In genomic region chr1:10516925-10517676, GRCh38 we compare ENCODE assay signal across 13 cellular contexts. TPM values are rescaled to one million over a fixed set of nuclear protein-coding genes. Genes with fewer than 3 reads are reported as not detected.
DNase-seq lines count a peak whose midpoint lies in the region; ATAC-seq and TF ChIP-seq lines count a peak whose summit lies in the region.
"Had no signal": no experiment of that assay in that cellular context is flagged by ENCODE, and none has a peak within 500 bp of the region (broad histone marks: within the 10 kb centered on the region; RNA-seq: fewer than 3 reads in every experiment).

No MANE protein-coding gene starts in this region.

- 49% methylated on average over 8 of the region's 8 CpGs for WGBS in suprapubic skin

- DNase-seq in NCI-H510A treated with DMSO at 0.1 percent for 48 hours (lab: John Stamatoyannopoulos, UW) (peak; percentile 74), NCI-H510A (lab: John Stamatoyannopoulos, UW) (no peak), T-cell (no peak), suprapubic skin (ENCODE audit: low spot score in 2 of 2) (no peak), mucosa of gallbladder (ENCODE audit: low spot score) (no peak), osteocyte (ENCODE audit: extremely low spot score, unreplicated experiment) (no peak)
- DNase-seq in activated effector memory CD4-positive, alpha-beta T cell treated with Interleukin-2 at 50 U/mL for 16 hours: no peak
- DNase-seq: amygdala, Calu3, occipital lobe had no signal

- H3K4me1 ChIP-seq in iPS-20b (ENCODE audit: insufficient read depth, low read length): peaks cover 32% of the 10 kb centered on the region
- H3K4me1 ChIP-seq in suprapubic skin: peaks cover 53% of the 10 kb centered on the region

- peaks cover 29% of the 10 kb centered on the region for H3K36me3 Mint-ChIP-seq in T-cell
- peaks cover 10% of the 10 kb centered on the region for H3K36me3 Mint-ChIP-seq in osteocyte (ENCODE audit: unreplicated experiment)

- TF ChIP-seq EP300 in suprapubic skin (IDR thresholded peaks at IDR 0.05): no peak

- H3K4me3 Mint-ChIP-seq in T-cell (peak overlapping the region in 2 of 3 donors; percentile 32 to 50), osteocyte (ENCODE audit: unreplicated experiment) (no peak overlapping the region)

- H3K36me3 ChIP-seq in iPS-20b (ENCODE audit: insufficient read depth, low read depth, low read length): no peaks in the 10 kb centered on the region
- H3K36me3 ChIP-seq in suprapubic skin: no peaks in the 10 kb centered on the region

- no peaks in the 10 kb centered on the region for H3K27me3 ChIP-seq in iPS-20b (ENCODE audit: insufficient read depth, low read length)
- H3K27me3 ChIP-seq in suprapubic skin: no peaks in the 10 kb centered on the region

- POLR2A ChIA-PET in T-cell (lab: Charles Lee): no interaction called here

- CTCF ChIA-PET in T-cell (lab: Charles Lee): interaction anchor here in 1 of 2 donors (0.7 kb wide), 1 partner anchor 243 kb away, joined by 3 read pairs; no protein-coding TSS in a partner anchor

- ATAC-seq in T-cell (replicated peaks in 1 of 4): no peak
- ATAC-seq: A549 had no signal

- peaks cover 75 to 81% (median 77%) of the 10 kb centered on the region in 3 donors for H3K4me1 Mint-ChIP-seq in T-cell
- peaks cover 42% of the 10 kb centered on the region for H3K4me1 Mint-ChIP-seq in osteocyte (ENCODE audit: unreplicated experiment)

- H3K27me3 Mint-ChIP-seq in T-cell (no peaks in the 10 kb centered on the region), osteocyte (ENCODE audit: unreplicated experiment) (no peaks in the 10 kb centered on the region)

- H3K9ac ChIP-seq in iPS-20b (ENCODE audit: low read depth, low read length): 0 out of 2 replicates have a peak overlapping the region, but pooled peaks have one; percentile 17

- H3K9me3 ChIP-seq in iPS-20b (ENCODE audit: insufficient read depth, low read depth, low read length) (no peaks in the 10 kb centered on the region), suprapubic skin (no peaks in the 10 kb centered on the region)
- H3K9me3 ChIP-seq: A549 had no signal

- H3K27ac ChIP-seq in iPS-20b (ENCODE audit: low read length) (no peak overlapping the region), suprapubic skin (peak overlapping the region; percentile 57)
- H3K27ac ChIP-seq: A549, coronary artery had no signal

- no peaks in the 10 kb centered on the region for H3K9me3 Mint-ChIP-seq in T-cell
- no peaks in the 10 kb centered on the region for H3K9me3 Mint-ChIP-seq in osteocyte (ENCODE audit: unreplicated experiment)

- H3K4me3 ChIP-seq in iPS-20b (ENCODE audit: low read length): no peak overlapping the region
- no peak overlapping the region for H3K4me3 ChIP-seq in suprapubic skin
- H3K4me3 ChIP-seq: A549, coronary artery had no signal

- TF ChIP-seq POLR2A in suprapubic skin (IDR thresholded peaks at IDR 0.05): no peak

- TF ChIP-seq CTCF in suprapubic skin (IDR thresholded peaks at IDR 0.05) (no peak), osteocyte (IDR thresholded peaks at IDR 0.05) (no peak)

- H3K27ac Mint-ChIP-seq in T-cell (peak overlapping the region; percentile 81 to 93), osteocyte (ENCODE audit: unreplicated experiment) (no peak overlapping the region)

RNA-seq across cellular contexts. Expression of gene PEX14, which starts 42.4 kb away (rescaled TPM):
- total RNA-seq in T-cell (10 to 100 TPM; 22.3 to 24.5 (median 22.7) TPM), suprapubic skin (10 to 100 TPM; 14.6 to 19.0 (median 17.6) TPM), mucosa of gallbladder (25.6 TPM), osteocyte (22.2 and 23.8 TPM in 2 replicates)

RNA-seq across cellular contexts. Expression of gene DFFA, which starts 44.8 kb away (rescaled TPM):
- total RNA-seq in T-cell: 10 to 100 TPM; 19.3 to 32.9 (median 26.0) TPM
- total RNA-seq in suprapubic skin: 10 to 100 TPM; 16.4 to 21.3 (median 20.2) TPM
- total RNA-seq in mucosa of gallbladder: 39.0 TPM
- total RNA-seq in osteocyte: 39.6 and 39.8 TPM in 2 replicates
